Comparison of ENCODE assay signal across 8 cellular contexts in genomic region chr7:44309271-44310091, GRCh38. TPM values are rescaled to one million over a fixed set of nuclear protein-coding genes. Genes with fewer than 3 reads are reported as not detected.
A peak's percentile ranks its signal among the peaks of the same experiment; 100 is the strongest.
DNase-seq lines count a peak whose midpoint lies in the region; ATAC-seq and TF ChIP-seq lines count a peak whose summit lies in the region.

No MANE protein-coding gene starts in this region.

- CTCF ChIA-PET in CD8-positive, alpha-beta memory T cell (lab: Charles Lee) = no interaction called here
- CTCF ChIA-PET in IMR-90 (lab: Yijun Ruan, JAX) = no interaction called here

- intact Hi-C loops in IMR-90 (cut with micrococcal nuclease) = no loop called here

- H3K14ac ChIP-seq in IMR-90 (replicated peaks; ENCODE audit: low read depth, low read length) = no peak overlapping the region

- no peak overlapping the region for H4K5ac ChIP-seq in IMR-90 (ENCODE audit: low read depth, low read length)

- H3K4me1 ChIP-seq in CD8-positive, alpha-beta memory T cell (ENCODE audit: insufficient read depth, low read length) = peaks cover 6% of the 10 kb centered on the region
- 0 out of 2 replicates have a peak, but pooled peaks cover 1% of the 10 kb centered on the region for H3K4me1 ChIP-seq in IMR-90 (ENCODE audit: control insufficient read depth, insufficient read depth, low read length)

- WGBS in IMR-90 (ENCODE audit: extremely low coverage in 2 of 2, insufficient read length in 1 of 2), 2 experiments = 6% methylated on average over 35 of the region's 73 CpGs; no CpG with 5 or more reads in 1 of the 2 experiments

- no peaks in the 10 kb centered on the region for H3K9me1 ChIP-seq in IMR-90 (ENCODE audit: insufficient read depth, low read length)

- no peak overlapping the region for H3K27ac ChIP-seq in CD8-positive, alpha-beta memory T cell (ENCODE audit: low read depth, low read length)
- no peak overlapping the region for H3K27ac ChIP-seq in IMR-90 (ENCODE audit: insufficient read depth, low read length)

- DNase-seq in CD8-positive, alpha-beta memory T cell = peak in 2 of 5 donors; percentile 20 to 47
- DNase-seq in IMR-90 = peak; percentile 32
- peak; percentile 15 for DNase-seq in astrocyte of the cerebellum (ENCODE audit: low read depth)
- peak; percentile 11 for DNase-seq in skeletal muscle cell (ENCODE audit: low read depth)
- DNase-seq in UCSD-AML1 (lab: John Stamatoyannopoulos, UW; ENCODE audit: unreplicated experiment) = no peak
- no peak for DNase-seq in NCI-H82 (lab: John Stamatoyannopoulos, UW)

- no peaks in the 10 kb centered on the region for H3K79me1 ChIP-seq in IMR-90 (ENCODE audit: low read depth in 1 of 2, low read length in 2 of 2)

- peak overlapping the region; percentile 70 for H2AK9ac ChIP-seq in IMR-90 (replicated peaks; ENCODE audit: low read depth, low read length, poor library complexity)

- no peak overlapping the region for H2BK15ac ChIP-seq in IMR-90 (ENCODE audit: low read depth, low read length)

- H4K20me1 ChIP-seq in IMR-90 (ENCODE audit: insufficient read depth, low read length) = no peaks in the 10 kb centered on the region

- no peaks in the 10 kb centered on the region for H3K9me3 Mint-ChIP-seq in CD8-positive, alpha-beta memory T cell

- peaks cover 2 to 7% (median 4%) of the 10 kb centered on the region in 3 donors for H3K4me1 Mint-ChIP-seq in CD8-positive, alpha-beta memory T cell

- H3K18ac ChIP-seq in IMR-90 (ENCODE audit: low read depth, low read length) = no peak overlapping the region

- ATAC-seq in IMR-90 (ENCODE audit: low read depth) (peak; percentile 95), HG03097 (IDR thresholded peaks at IDR 0.05; ENCODE audit: low FRiP score, unreplicated experiment) (no peak)

- H3K36me3 ChIP-seq in CD8-positive, alpha-beta memory T cell (ENCODE audit: insufficient read depth, low read length) = no peaks in the 10 kb centered on the region
- no peaks in the 10 kb centered on the region for H3K36me3 ChIP-seq in IMR-90 (ENCODE audit: control insufficient read depth, insufficient read depth, low read length)

- peaks cover 11 to 16% of the 10 kb centered on the region in 2 donors for H3K27me3 Mint-ChIP-seq in CD8-positive, alpha-beta memory T cell

- peak overlapping the region; percentile 83 for H2AFZ ChIP-seq in IMR-90 (replicated peaks; ENCODE audit: low read length, poor library complexity)

- H4K91ac ChIP-seq in IMR-90 (ENCODE audit: insufficient read depth, low read depth, low read length) = no peak overlapping the region

- in situ Hi-C loops in IMR-90 (cut with MboI; ENCODE audit: low sequenced_read_pairs) (no loop called here), astrocyte of the cerebellum (cut with HindIII; ENCODE audit: low sequenced_read_pairs) (no loop called here)

- H3K56ac ChIP-seq in IMR-90 (ENCODE audit: extremely low read depth, insufficient read depth, low read length) = no peak overlapping the region

- H3K9ac ChIP-seq in IMR-90 (ENCODE audit: low read depth, low read length) = no peak overlapping the region

- no TSS peak for BruUV-seq in IMR-90 (replicated peaks; lab: Mats Ljungman, UMichigan)

- H3K36me3 Mint-ChIP-seq in CD8-positive, alpha-beta memory T cell = no peaks in the 10 kb centered on the region

- peak overlapping the region; percentile 43 for H3K4me2 ChIP-seq in IMR-90 (ENCODE audit: low read depth, low read length)

- TF ChIP-seq CTCF in IMR-90 (conservative IDR thresholded peaks at IDR 0.05; ENCODE audit: low read depth, low read length) (no peak), astrocyte of the cerebellum (IDR thresholded peaks at IDR 0.05; ENCODE audit: low read depth, low read length, missing control alignments) (no peak)

- H2AK5ac ChIP-seq in IMR-90 (ENCODE audit: low read depth, low read length) = 0 out of 2 replicates have a peak overlapping the region, but pooled peaks have one; percentile 15

- H3K4me3 Mint-ChIP-seq in CD8-positive, alpha-beta memory T cell = peak overlapping the region in 5 of 7 donors; percentile 28 to 84 (median 54)

- H2BK20ac ChIP-seq in IMR-90 (ENCODE audit: low read depth, low read length) = no peak overlapping the region

- no peak for TF ChIP-seq RAD21 in IMR-90 (IDR thresholded peaks at IDR 0.05; ENCODE audit: low read length)

- H4K8ac ChIP-seq in IMR-90 (ENCODE audit: low read depth in 2 of 2, low read length in 2 of 2) = peak overlapping the region in 1 of 2 experiments; percentile 40; a peak in 1 of 4 replicates

- H3K9me3 ChIP-seq in CD8-positive, alpha-beta memory T cell (ENCODE audit: low read length) = no peaks in the 10 kb centered on the region
- H3K9me3 ChIP-seq in IMR-90 (ENCODE audit: control insufficient read depth, insufficient read depth, low read length) = peaks cover 2% of the 10 kb centered on the region; the same call in 1 of the 2 replicates
- H3K9me3 ChIP-seq in iPS-18c (ENCODE audit: control insufficient read depth, insufficient read depth, low read length) = peaks cover 3% of the 10 kb centered on the region

- no peak overlapping the region for H3K27ac Mint-ChIP-seq in CD8-positive, alpha-beta memory T cell

- no peak overlapping the region for H3K23ac ChIP-seq in IMR-90 (ENCODE audit: low read depth, low read length)

- no peak overlapping the region; the same call in 1 of the 2 replicates for H2BK120ac ChIP-seq in IMR-90 (ENCODE audit: low read depth, low read length)

- no peak overlapping the region for H3K4ac ChIP-seq in IMR-90 (ENCODE audit: low read depth, low read length)

- H3K4me3 ChIP-seq in CD8-positive, alpha-beta memory T cell (ENCODE audit: low read length) = peak overlapping the region; percentile 41
- H3K4me3 ChIP-seq in IMR-90 (ENCODE audit: insufficient read depth, low read depth, low read length) (peak overlapping the region; percentile 4), astrocyte of the cerebellum (ENCODE audit: low read depth, low read length) (peak overlapping the region; percentile 34), iPS-18c (ENCODE audit: insufficient read depth, low read depth, low read length) (peak overlapping the region; percentile 47), skeletal muscle cell (ENCODE audit: low read depth, low read length) (peak overlapping the region; percentile 42)

- H3K27me3 ChIP-seq in CD8-positive, alpha-beta memory T cell (ENCODE audit: insufficient read depth, low read length, poor library complexity, severe bottlenecking) = peaks cover 9% of the 10 kb centered on the region
- peaks cover 21% of the 10 kb centered on the region for H3K27me3 ChIP-seq in IMR-90 (ENCODE audit: control insufficient read depth, insufficient read depth, low read length)

- no peak for TF ChIP-seq POLR2A in IMR-90 (IDR thresholded peaks at IDR 0.05; ENCODE audit: low read depth, low read length)

- dilution Hi-C loops in IMR-90 (cut with HindIII; ENCODE audit: low sequenced_read_pairs, unreplicated experiment) = no loop called here

- POLR2A ChIA-PET in CD8-positive, alpha-beta memory T cell (lab: Charles Lee) = no interaction called here
- POLR2A ChIA-PET in IMR-90 (lab: Charles Lee; ENCODE audit: unreplicated experiment) = no interaction called here

- no peak overlapping the region for H2BK5ac ChIP-seq in IMR-90 (ENCODE audit: low read depth, low read length, poor library complexity, severe bottlenecking)

TF ChIP-seq in IMR-90, 13 proteins besides CTCF, POLR2A, EP300 and RAD21:
- no peak for TF ChIP-seq BHLHE40 (IDR thresholded peaks at IDR 0.05; ENCODE audit: low read depth, low read length)
- TF ChIP-seq FOS (IDR thresholded peaks at IDR 0.05; ENCODE audit: low read depth, low read length) = no peak
- no peak for TF ChIP-seq ELK1 (IDR thresholded peaks at IDR 0.05; ENCODE audit: borderline replicate concordance, low read depth, low read length)
- TF ChIP-seq CEBPB (IDR thresholded peaks at IDR 0.05; ENCODE audit: low read depth, low read length) = no peak
- TF ChIP-seq, protein P1, sequence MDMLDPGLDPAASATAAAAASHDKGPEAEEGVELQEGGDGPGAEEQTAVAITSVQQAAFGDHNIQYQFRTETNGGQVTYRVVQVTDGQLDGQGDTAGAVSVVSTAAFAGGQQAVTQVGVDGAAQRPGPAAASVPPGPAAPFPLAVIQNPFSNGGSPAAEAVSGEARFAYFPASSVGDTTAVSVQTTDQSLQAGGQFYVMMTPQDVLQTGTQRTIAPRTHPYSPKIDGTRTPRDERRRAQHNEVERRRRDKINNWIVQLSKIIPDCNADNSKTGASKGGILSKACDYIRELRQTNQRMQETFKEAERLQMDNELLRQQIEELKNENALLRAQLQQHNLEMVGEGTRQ (IDR thresholded peaks at IDR 0.05; ENCODE audit: low read depth, low read length) = no peak
- no peak for TF ChIP-seq SMC3 (IDR thresholded peaks at IDR 0.05; ENCODE audit: low read depth, low read length)
- no peak for TF ChIP-seq RCOR1 (IDR thresholded peaks at IDR 0.05; ENCODE audit: insufficient replicate concordance, low read length)
- no peak for TF ChIP-seq MAFK (IDR thresholded peaks at IDR 0.05; ENCODE audit: low read depth, low read length)
- TF ChIP-seq CHD1 (IDR thresholded peaks at IDR 0.05; ENCODE audit: low read depth, low read length) = no peak
- TF ChIP-seq MXI1 (IDR thresholded peaks at IDR 0.05; ENCODE audit: borderline replicate concordance, low read depth, low read length) = no peak
- TF ChIP-seq NFE2L2 (IDR thresholded peaks at IDR 0.05; ENCODE audit: low read depth, low read length) = no peak
- TF ChIP-seq RFX5 (IDR thresholded peaks at IDR 0.05; ENCODE audit: low read depth, low read length) = no peak
- no peak for TF ChIP-seq MAZ (IDR thresholded peaks at IDR 0.05; ENCODE audit: borderline replicate concordance, low read depth, low read length)

RNA-seq across cellular contexts. Expression of gene CAMK2B, which starts 15.9 kb away (rescaled TPM):
- under 1 TPM; 0.42 to 0.90 TPM for total RNA-seq in CD8-positive, alpha-beta memory T cell
- not detected for polyA plus RNA-seq in CD8-positive, alpha-beta memory T cell
- 0.18 and 0.28 TPM in 2 replicates for total RNA-seq in IMR-90 (2012; rRNA removed)
- 0.14 and 0.36 TPM in 2 replicates for polyA plus RNA-seq in IMR-90 (2012; rRNA removed)
- polyA plus RNA-seq in IMR-90 (2012; cell fraction: cytosol; rRNA removed) = 0.11 and 0.74 TPM in 2 replicates
- 0.57 and 1.0 TPM in 2 replicates for polyA plus RNA-seq in IMR-90 (2012; cell fraction: nucleus; rRNA removed; ENCODE audit: low replicate concordance)

Comparison
In these comparisons a context has a peak if more than half of its experiments do, and no peak if none do; other contexts are left out.
1. DNase-seq: peak in IMR-90 (single experiment), astrocyte of the cerebellum (single experiment) and skeletal muscle cell (single experiment); none in UCSD-AML1 (single experiment) and NCI-H82 (single experiment).
2. Peak in every context shown above with its lines, with median percentiles within 50 percentile points of each other: H3K4me3 ChIP-seq.